ENCODE assay signal across 12 cellular contexts in the genomic region with DNA sequence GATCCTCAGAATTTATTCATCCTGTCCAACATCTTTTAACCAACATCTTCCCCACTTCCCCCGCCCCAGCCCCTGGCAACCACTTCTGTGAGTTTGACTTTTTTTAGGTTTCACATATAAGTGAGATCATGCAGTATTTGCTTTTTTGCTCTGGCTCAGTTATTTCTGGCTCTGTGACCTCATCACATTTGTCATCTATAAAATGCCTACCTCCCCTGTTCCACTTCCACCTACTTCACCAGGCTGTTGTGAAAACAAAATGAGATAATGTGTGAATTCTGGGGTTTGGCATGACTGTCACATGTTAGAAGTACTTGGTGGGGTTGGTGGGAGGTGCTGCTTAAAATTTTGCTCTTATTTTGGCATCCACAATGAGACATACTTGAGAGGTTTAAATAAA. TPM values are rescaled to one million over a fixed set of nuclear protein-coding genes. Genes with fewer than 3 reads are reported as not detected.
A peak's percentile ranks its signal among the peaks of the same experiment; 100 is the strongest.
DNase-seq lines count a peak whose midpoint lies in the region; ATAC-seq and TF ChIP-seq lines count a peak whose summit lies in the region.
"Had no signal": no experiment of that assay in that cellular context is flagged by ENCODE, and none has a peak within 500 bp of the region (broad histone marks: within the 10 kb centered on the region; RNA-seq: fewer than 3 reads in every experiment).

No MANE protein-coding gene starts in this region.

- no peak overlapping the region for H3K27ac ChIP-seq in upper lobe of right lung
- H3K27ac ChIP-seq: foreskin keratinocyte, SJSA1 had no signal

- TF ChIP-seq CTCF in upper lobe of right lung (IDR thresholded peaks at IDR 0.05), result no peak

- H3K4me3 ChIP-seq in upper lobe of right lung, result no peak overlapping the region
- H3K4me3 ChIP-seq: SJSA1 had no signal

- no peaks in the 10 kb centered on the region for H3K36me3 ChIP-seq in upper lobe of right lung
- H3K36me3 ChIP-seq: SJSA1 had no signal

- intact Hi-C loops in upper lobe of right lung (cut with DNase I), result no loop called here

- peak; percentile 40 for ATAC-seq in HG03159 (IDR thresholded peaks at IDR 0.05; ENCODE audit: unreplicated experiment)
- peak; percentile 39 for ATAC-seq in upper lobe of right lung
- ATAC-seq: foreskin keratinocyte had no signal

- no peaks in the 10 kb centered on the region for H3K9me3 ChIP-seq in upper lobe of right lung
- H3K9me3 ChIP-seq: SJSA1 had no signal

- H3K27me3 ChIP-seq in upper lobe of right lung, result no peaks in the 10 kb centered on the region
- H3K27me3 ChIP-seq: SJSA1 had no signal

- peaks cover 6% of the 10 kb centered on the region for H3K4me1 ChIP-seq in upper lobe of right lung
- H3K4me1 ChIP-seq: foreskin keratinocyte had no signal

- peak; percentile 22 for DNase-seq in stimulated activated CD4-positive, alpha-beta T cell treated with anti-CD3 and anti-CD28 coated beads, Interleukin-4, amount 100 ng/mL, for 24 hours
- DNase-seq in stimulated activated CD4-positive, alpha-beta T cell treated with anti-CD3 and anti-CD28 coated beads, Interleukin-1b, Interleukin-23, amount 100 ng/mL, for 48 hours, result no peak
- DNase-seq in astrocyte of the hippocampus (ENCODE audit: low read depth, low spot score) (peak; percentile 64), upper lobe of right lung (no peak), NCI-H345 (lab: John Stamatoyannopoulos, UW) (no peak), D341Med (ENCODE audit: low spot score) (no peak), NCI-H446 treated with DMSO at 0.1 percent for 48 hours (lab: John Stamatoyannopoulos, UW) (no peak)
- DNase-seq: CD4-positive, CD25-positive, alpha-beta regulatory T cell; Kasumi-1 had no signal

RNA-seq across cellular contexts. Expression of a gene that starts 18.4 kb away (rescaled TPM):
- total RNA-seq in upper lobe of right lung, result 4.3 TPM

Comparison
In these comparisons a context has a peak if more than half of its experiments do, and no peak if none do; other contexts are left out.
1. DNase-seq: peak in stimulated activated CD4-positive, alpha-beta T cell treated with anti-CD3 and anti-CD28 coated beads, Interleukin-4, amount 100 ng/mL, for 24 hours (single experiment) and astrocyte of the hippocampus (single experiment); none in stimulated activated CD4-positive, alpha-beta T cell treated with anti-CD3 and anti-CD28 coated beads, Interleukin-1b, Interleukin-23, amount 100 ng/mL, for 48 hours (single experiment), upper lobe of right lung (single experiment), NCI-H345 (single experiment), D341Med (single experiment) and NCI-H446 treated with DMSO at 0.1 percent for 48 hours (single experiment).